In the genomic region with DNA sequence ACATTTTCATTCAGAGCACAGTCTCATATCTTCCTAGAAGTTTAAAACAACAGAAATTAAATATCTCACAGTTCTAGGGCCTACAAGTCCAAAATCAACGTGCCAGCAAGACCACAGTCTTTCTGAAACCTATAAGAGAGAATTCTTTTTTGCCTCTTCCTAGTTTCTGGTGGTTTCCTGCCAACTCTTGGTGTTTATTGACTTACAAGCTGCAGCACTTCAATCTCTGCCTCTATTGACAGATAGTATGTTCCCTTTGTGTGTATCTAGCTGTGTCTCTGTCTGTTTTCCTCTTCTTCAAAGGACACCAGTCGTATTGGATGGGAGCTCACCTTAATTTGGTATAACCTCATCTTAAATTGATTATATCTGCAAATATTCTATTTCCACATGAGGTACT, we compare ENCODE assay signal across 11 cellular contexts.
DNase-seq lines count a peak whose midpoint lies in the region; ATAC-seq and TF ChIP-seq lines count a peak whose summit lies in the region.
"Had no signal": no experiment of that assay in that cellular context is flagged by ENCODE, and none has a peak within 500 bp of the region (broad histone marks: within the 10 kb centered on the region; RNA-seq: fewer than 3 reads in every experiment).

No MANE protein-coding gene starts in this region.

- H3K9me3 Mint-ChIP-seq in endodermal cell, result no peaks in the 10 kb centered on the region

- H3K27me3 Mint-ChIP-seq in endodermal cell (ENCODE audit: insufficient read depth), result no peaks in the 10 kb centered on the region
- H3K27me3 Mint-ChIP-seq: CD4-positive, alpha-beta memory T cell had no signal

- no peak overlapping the region for H3K27ac ChIP-seq in endodermal cell (ENCODE audit: low read depth, low read length)
- H3K27ac ChIP-seq: A549, C4-2B had no signal

- H3K9me3 ChIP-seq in endodermal cell (ENCODE audit: control insufficient read depth, low read length), result no peaks in the 10 kb centered on the region
- H3K9me3 ChIP-seq: A549, BE2C had no signal

- no peak overlapping the region for H3K4me3 Mint-ChIP-seq in endodermal cell
- H3K4me3 Mint-ChIP-seq: CD4-positive, alpha-beta memory T cell had no signal

- no peak for TF ChIP-seq CTCF in endodermal cell (conservative IDR thresholded peaks at IDR 0.05)

- peak; percentile 52 for DNase-seq in DMS53 (lab: John Stamatoyannopoulos, UW)
- DNase-seq in DMS53 treated with DMSO at 0.1 percent for 48 hours (lab: John Stamatoyannopoulos, UW; ENCODE audit: unreplicated experiment), result peak; percentile 0
- peak; percentile 42 for DNase-seq in NCI-H146 (lab: John Stamatoyannopoulos, UW)
- no peak for DNase-seq in endodermal cell
- DNase-seq in NAMALWA (ENCODE audit: low spot score), result no peak
- DNase-seq: BE2C; CD4-positive, alpha-beta memory T cell; H7 had no signal

- no peaks in the 10 kb centered on the region for H3K27me3 ChIP-seq in endodermal cell (ENCODE audit: control insufficient read depth, insufficient read depth, low read length, poor library complexity, severe bottlenecking)
- H3K27me3 ChIP-seq: BE2C had no signal

- peak overlapping the region; percentile 37 for H3K27ac Mint-ChIP-seq in endodermal cell
- H3K27ac Mint-ChIP-seq: CD4-positive, alpha-beta memory T cell had no signal

- peaks cover 9% of the 10 kb centered on the region for H3K4me1 Mint-ChIP-seq in endodermal cell
- H3K4me1 Mint-ChIP-seq: CD4-positive, alpha-beta memory T cell had no signal

- WGBS in endodermal cell (ENCODE audit: insufficient coverage in 1 of 2, insufficient read length in 1 of 2), 2 experiments, result 68 to 82% methylated on average over 1 to 2 of the region's 2 CpGs

- no peaks in the 10 kb centered on the region for H3K36me3 ChIP-seq in endodermal cell (ENCODE audit: control insufficient read depth, insufficient read depth, low read length)
- H3K36me3 ChIP-seq: BE2C had no signal

- ATAC-seq in GM19452 (IDR thresholded peaks at IDR 0.05; ENCODE audit: unreplicated experiment), result no peak
- ATAC-seq: A549 had no signal

- H3K4me3 ChIP-seq in endodermal cell (ENCODE audit: low read length), result no peak overlapping the region
- H3K4me3 ChIP-seq: A549 had no signal

- no peaks in the 10 kb centered on the region for H3K36me3 Mint-ChIP-seq in endodermal cell (ENCODE audit: low read depth)
- H3K36me3 Mint-ChIP-seq: CD4-positive, alpha-beta memory T cell had no signal

- H3K4me1 ChIP-seq in endodermal cell (ENCODE audit: control insufficient read depth, insufficient read depth, low read length), result peaks cover 3% of the 10 kb centered on the region
- H3K4me1 ChIP-seq: A549, BE2C had no signal

- no peak overlapping the region for H3K9ac ChIP-seq in endodermal cell (ENCODE audit: extremely low read depth, low read length, poor library complexity, severe bottlenecking)

Comparison
In these comparisons a context has a peak if more than half of its experiments do, and no peak if none do; other contexts are left out.
1. DNase-seq: peak in DMS53 (single experiment), DMS53 treated with DMSO at 0.1 percent for 48 hours (single experiment) and NCI-H146 (single experiment); none in endodermal cell (single experiment) and NAMALWA (single experiment).